ENCODE assay signal across 15 cellular contexts in genomic region chr12:42039146-42039545, GRCh38.
A peak's percentile ranks its signal among the peaks of the same experiment; 100 is the strongest.
DNase-seq lines count a peak whose midpoint lies in the region; ATAC-seq, FAIRE-seq and TF ChIP-seq lines count a peak whose summit lies in the region.
"Had no signal": no experiment of that assay in that cellular context is flagged by ENCODE, and none has a peak within 500 bp of the region (broad histone marks: within the 10 kb centered on the region; RNA-seq: fewer than 3 reads in every experiment).

No MANE protein-coding gene starts in this region.

- no peak overlapping the region for H3K27ac ChIP-seq in A549
- no peak overlapping the region for H3K27ac ChIP-seq in HCT116 (ENCODE audit: low read depth, low read length)
- no peak overlapping the region for H3K27ac ChIP-seq in transverse colon
- H3K27ac ChIP-seq: sigmoid colon had no signal

- intact Hi-C loops in HCT116 (cut with micrococcal nuclease) (no loop called here), transverse colon (cut with DNase I; ENCODE audit: low total_unique reads) (no loop called here)

- no peak for FAIRE-seq in A549 (lab: Jason Lieb, UNC)

- TF ChIP-seq RAD21 in A549 (conservative IDR thresholded peaks at IDR 0.05 in 1 of 2, IDR thresholded peaks at IDR 0.05 in 1 of 2) (no peak), HCT116 (IDR thresholded peaks at IDR 0.05; ENCODE audit: low read depth) (peak; percentile 32; the same call in 1 of the 2 replicates)

- H3K36me3 ChIP-seq in HCT116 (ENCODE audit: control insufficient read depth in 1 of 2, insufficient read depth in 2 of 2, low read length in 2 of 2) (no peaks in the 10 kb centered on the region), transverse colon (no peaks in the 10 kb centered on the region)
- H3K36me3 ChIP-seq: sigmoid colon had no signal

- DNase-seq in A549 (ENCODE audit: low read depth in 1 of 2, low spot score in 1 of 2) (peak in 1 of 2 experiments; percentile 26), HCT116 (ENCODE audit: low read depth, low spot score) (peak; percentile 23), SK-MEL-5 (ENCODE audit: low read depth, low spot score) (peak; percentile 17), fibroblast of pulmonary artery (ENCODE audit: low read depth) (peak; percentile 58), transverse colon (no peak)
- DNase-seq: activated CD8-positive, alpha-beta memory T cell treated with anti-CD3 and anti-CD28 coated beads, Interleukin-2, amount 10 ng/mL, durations not matched to agents 7 days and 5 days; activated naive CD8-positive, alpha-beta T cell treated with anti-CD3 and anti-CD28 coated beads, Interleukin-2, amount 10 ng/mL, durations not matched to agents 7 days and 5 days; DMS79 treated with DMSO at 0.1 percent for 48 hours; effector memory CD4-positive, alpha-beta T cell; naive B cell; NCI-H748 treated with DMSO at 0.1 percent for 48 hours; sigmoid colon had no signal

- in situ Hi-C loops in SK-MEL-5 (cut with HindIII; ENCODE audit: low pct_unique_long_range_greater_than_20kb, low sequenced_read_pairs) (no loop called here), transverse colon (cut with MboI; ENCODE audit: low pct_ligation_motif_present in 1 of 4, low pct_unique_long_range_greater_than_20kb in 1 of 4, low sequenced_read_pairs in 3 of 4) (no loop called here)

- H3K4me1 ChIP-seq in A549 (no peaks in the 10 kb centered on the region), HCT116 (ENCODE audit: control insufficient read depth in 1 of 2, insufficient read depth in 2 of 2, low read length in 2 of 2) (peaks cover 0 to 7% of the 10 kb centered on the region in 2 experiments; a peak in 2 of 4 replicates), transverse colon (no peaks in the 10 kb centered on the region)
- H3K4me1 ChIP-seq: sigmoid colon had no signal

- H3K9me3 ChIP-seq in A549 (peaks cover 6% of the 10 kb centered on the region; the same call in 2 of the 3 replicates), HCT116 (ENCODE audit: control insufficient read depth in 1 of 2, insufficient read depth in 1 of 2, low read depth in 1 of 2, low read length in 2 of 2) (no peaks in the 10 kb centered on the region), transverse colon (peaks cover 0 to 5% of the 10 kb centered on the region in 2 donors)

- no TSS peak for BruUV-seq in HCT116 (replicated peaks; lab: Mats Ljungman, UMichigan)

- ATAC-seq in A549 (peak; percentile 62; a peak in 3 of 6 replicates), HCT116 (peak; percentile 84), HG03565 (IDR thresholded peaks at IDR 0.05; ENCODE audit: unreplicated experiment) (no peak), GM18867 (IDR thresholded peaks at IDR 0.05; ENCODE audit: unreplicated experiment) (no peak), HG02571 (IDR thresholded peaks at IDR 0.05; ENCODE audit: unreplicated experiment) (no peak)
- ATAC-seq: activated CD8-positive, alpha-beta memory T cell treated with anti-CD3 and anti-CD28 coated beads, Interleukin-2, amount 10 ng/mL, durations not matched to agents 7 days and 5 days had no signal

- CTCF ChIA-PET in A549 (lab: Yijun Ruan, JAX) (interaction anchor here (1.4 kb wide), 1 partner anchor 15 kb away, joined by 4 read pairs; no protein-coding TSS in a partner anchor), HCT116 (lab: Charles Lee) (no interaction called here)

- no peak for TF ChIP-seq CTCF in A549 (IDR thresholded peaks at IDR 0.05)
- TF ChIP-seq CTCF in HCT116 (IDR thresholded peaks at IDR 0.05 in 2 of 3, conservative IDR thresholded peaks at IDR 0.05 in 1 of 3; ENCODE audit: borderline replicate concordance in 1 of 3, insufficient read depth in 1 of 3, low read depth in 2 of 3, low read length in 2 of 3) = no peak
- no peak for TF ChIP-seq CTCF in fibroblast of pulmonary artery (IDR thresholded peaks at IDR 0.05; ENCODE audit: low read length, missing control alignments)
- no peak for TF ChIP-seq CTCF in transverse colon (IDR thresholded peaks at IDR 0.05)

- TF ChIP-seq POLR2A in A549 (IDR thresholded peaks at IDR 0.05; ENCODE audit: low read length) (no peak), HCT116 (IDR thresholded peaks at IDR 0.05; ENCODE audit: borderline replicate concordance, extremely low read depth, insufficient read depth, insufficient read length) (no peak), transverse colon (IDR thresholded peaks at IDR 0.05) (no peak)

- POLR2A ChIA-PET in A549 (lab: Yijun Ruan, JAX) (no interaction called here), HCT116 (lab: Charles Lee) (no interaction called here)

- no peak overlapping the region for H3K4me3 ChIP-seq in A549
- H3K4me3 ChIP-seq in HCT116 (replicated peaks in 1 of 2; ENCODE audit: low read depth in 1 of 2, low read length in 2 of 2) = no peak overlapping the region
- no peak overlapping the region for H3K4me3 ChIP-seq in fibroblast of pulmonary artery (replicated peaks; ENCODE audit: low read depth, low read length)
- H3K4me3 ChIP-seq in transverse colon = no peak overlapping the region
- H3K4me3 ChIP-seq: sigmoid colon had no signal

- no peak overlapping the region for H3K9ac ChIP-seq in HCT116 (ENCODE audit: low read length)

- WGBS in A549 (ENCODE audit: missing lambda C conversion rate) = 37% methylated on average over 5 of the region's 5 CpGs
- WGBS in transverse colon (ENCODE audit: low coverage in 1 of 2), 2 donors = 90 to 94% methylated on average over 5 of the region's 5 CpGs

- H3K4me2 ChIP-seq in A549 (no peak overlapping the region), HCT116 (ENCODE audit: low read length) (peak overlapping the region; percentile 10; the same call in 1 of the 2 replicates)

- H3K9me2 ChIP-seq in HCT116 (ENCODE audit: insufficient read depth) = no peaks in the 10 kb centered on the region

- RAD21 ChIA-PET in HCT116 (lab: Charles Lee; ENCODE audit: low non-redundant PET in 1 of 2, low total read pairs in 2 of 2, uncharacterized antibody in 2 of 2, unreplicated experiment in 2 of 2) = no interaction called here

- peak overlapping the region; percentile 12 for H2AFZ ChIP-seq in HCT116 (ENCODE audit: low read depth, low read length, poor library complexity, severe bottlenecking)

- H3K27me3 ChIP-seq in HCT116 (ENCODE audit: insufficient read depth, low read length) = no peaks in the 10 kb centered on the region
- H3K27me3 ChIP-seq in transverse colon = no peaks in the 10 kb centered on the region
- H3K27me3 ChIP-seq: sigmoid colon had no signal

- no peaks in the 10 kb centered on the region for H3K79me2 ChIP-seq in HCT116 (ENCODE audit: insufficient read depth, low read length)

- TF ChIP-seq EP300 in A549 (IDR thresholded peaks at IDR 0.05) = no peak
- TF ChIP-seq EP300 in transverse colon (IDR thresholded peaks at IDR 0.05; ENCODE audit: low read depth) = no peak

- no peaks in the 10 kb centered on the region for H4K20me1 ChIP-seq in HCT116 (ENCODE audit: insufficient read depth)

TF ChIP-seq in A549, 52 proteins besides CTCF, POLR2A, EP300 and RAD21:
- TF ChIP-seq FOSB (CRISPR knock-in tag; IDR thresholded peaks at IDR 0.05) = no peak
- TF ChIP-seq TP53 (CRISPR knock-in tag; IDR thresholded peaks at IDR 0.05) = no peak
- no peak for TF ChIP-seq ZC3H11A (IDR thresholded peaks at IDR 0.05)

TF ChIP-seq in HCT116, 20 proteins besides CTCF, POLR2A, EP300 and RAD21:
- TF ChIP-seq CBX3 (IDR thresholded peaks at IDR 0.05; ENCODE audit: low read depth) (no peak), JUND (IDR thresholded peaks at IDR 0.05) (0 out of 2 replicates have a peak, but pooled peaks have one; percentile 16)

Comparison
In these comparisons a context has a peak if more than half of its experiments do, and no peak if none do; other contexts are left out.
1. ATAC-seq: peak in A549 (2 of 2) and HCT116 (single experiment); none in HG03565 (single experiment), GM18867 (single experiment) and HG02571 (single experiment).
2. Of the 6 proteins assayed by ChIP-seq in both A549 and HCT116: peak only in A549: none; only in HCT116: RAD21; in both: none; in neither: 5.